ENCODE assay signal across 25 cellular contexts in genomic region chr2:179393481-179393880, GRCh38.
A peak's percentile ranks its signal among the peaks of the same experiment; 100 is the strongest.
DNase-seq lines count a peak whose midpoint lies in the region; ATAC-seq, FAIRE-seq and TF ChIP-seq lines count a peak whose summit lies in the region.
"Had no signal": no experiment of that assay in that cellular context is flagged by ENCODE, and none has a peak within 500 bp of the region (broad histone marks: within the 10 kb centered on the region; RNA-seq: fewer than 3 reads in every experiment).

No MANE protein-coding gene starts in this region.

- H3K4me3 ChIP-seq in AG10803 (ENCODE audit: low read length) (no peak overlapping the region), astrocyte (ENCODE audit: insufficient read depth, low read depth, low read length) (no peak overlapping the region)
- H3K4me3 ChIP-seq: GM23338, HAP-1, SJSA1 had no signal

- H3K4me1 Mint-ChIP-seq in astrocyte (ENCODE audit: low read depth, unreplicated experiment) = no peaks in the 10 kb centered on the region
- H3K4me1 Mint-ChIP-seq: CD8-positive, alpha-beta memory T cell; GM23338 had no signal

- H4K20me1 ChIP-seq in astrocyte (ENCODE audit: insufficient read depth, low read length) = no peaks in the 10 kb centered on the region

- TF ChIP-seq CTCF in AG10803 (conservative IDR thresholded peaks at IDR 0.05; ENCODE audit: low read length) = no peak
- no peak for TF ChIP-seq CTCF in astrocyte (IDR thresholded peaks at IDR 0.05; ENCODE audit: insufficient read depth, low read depth, low read length)

- no peaks in the 10 kb centered on the region for H3K36me3 Mint-ChIP-seq in astrocyte (ENCODE audit: low read depth, unreplicated experiment)
- H3K36me3 Mint-ChIP-seq: CD8-positive, alpha-beta memory T cell had no signal

- H3K4me2 ChIP-seq in astrocyte (ENCODE audit: low read length) = no peak overlapping the region
- H3K4me2 ChIP-seq: GM23338 had no signal

- no peak overlapping the region for H3K4me3 Mint-ChIP-seq in astrocyte (ENCODE audit: unreplicated experiment)
- H3K4me3 Mint-ChIP-seq: CD8-positive, alpha-beta memory T cell; GM23338 had no signal

- no peaks in the 10 kb centered on the region for H3K9me3 ChIP-seq in astrocyte (ENCODE audit: insufficient read depth, low read depth, low read length)
- H3K9me3 ChIP-seq: HAP-1, SJSA1 had no signal

- H2AFZ ChIP-seq in astrocyte (ENCODE audit: low read depth, low read length) = no peak overlapping the region
- H2AFZ ChIP-seq: GM23338 had no signal

- H3K27ac ChIP-seq in astrocyte (ENCODE audit: low read depth, low read length) = no peak overlapping the region
- H3K27ac ChIP-seq: C4-2B, SJSA1 had no signal

- H3K79me2 ChIP-seq in astrocyte (ENCODE audit: insufficient read depth, low read length) = no peaks in the 10 kb centered on the region

- no peaks in the 10 kb centered on the region for H3K36me3 ChIP-seq in astrocyte (ENCODE audit: insufficient read depth, low read length)
- H3K36me3 ChIP-seq: HAP-1, SJSA1 had no signal

- peak; percentile 21 for DNase-seq in AG10803 (ENCODE audit: low read depth)
- DNase-seq in HCEC 1CT = peak; percentile 55
- peak; percentile 33 for DNase-seq in astrocyte (ENCODE audit: low read depth)
- peak; percentile 29 for DNase-seq in fibroblast of peridontal ligament (ENCODE audit: extremely low read depth)
- no peak for DNase-seq in OCI-M2 (lab: John Stamatoyannopoulos, UW; ENCODE audit: unreplicated experiment)
- no peak for DNase-seq in KBM-7
- DNase-seq: 8988T; AML-193; CD8-positive, alpha-beta memory T cell; Kasumi-1; MM.1S; NCI-H1048; NCI-H1417 treated with DMSO at 0.1 percent for 48 hours; NCI-H187; NCI-H446; NCI-H526 treated with DMSO at 0.1 percent for 48 hours; OCI-M1 had no signal

- H3K4me1 ChIP-seq in astrocyte (ENCODE audit: insufficient read depth, low read length) = no peaks in the 10 kb centered on the region
- H3K4me1 ChIP-seq: SJSA1 had no signal

- no peak overlapping the region for H3K27ac Mint-ChIP-seq in astrocyte (ENCODE audit: unreplicated experiment)
- H3K27ac Mint-ChIP-seq: CD8-positive, alpha-beta memory T cell; GM23338 had no signal

- no peak for ATAC-seq in HG03045 (IDR thresholded peaks at IDR 0.05; ENCODE audit: unreplicated experiment)
- ATAC-seq: GM23338, Right ventricle myocardium inferior had no signal

- H3K27me3 ChIP-seq in astrocyte (ENCODE audit: insufficient read depth, low read length) = no peaks in the 10 kb centered on the region
- H3K27me3 ChIP-seq: SJSA1 had no signal

- in situ Hi-C loops in KBM-7 (cut with MboI; ENCODE audit: low pct_unique_long_range_greater_than_20kb, low sequenced_read_pairs) = no loop called here

- FAIRE-seq in astrocyte (lab: Jason Lieb, UNC) = no peak
- FAIRE-seq: D721Med, GM12891 had no signal

- no peaks in the 10 kb centered on the region for H3K27me3 Mint-ChIP-seq in astrocyte (ENCODE audit: low read depth, unreplicated experiment)
- H3K27me3 Mint-ChIP-seq: CD8-positive, alpha-beta memory T cell had no signal

- H3K9ac ChIP-seq in astrocyte (ENCODE audit: low read length) = no peak overlapping the region

- H3K9me3 Mint-ChIP-seq in astrocyte (ENCODE audit: unreplicated experiment) = no peaks in the 10 kb centered on the region

Comparison
In these comparisons a context has a peak if more than half of its experiments do, and no peak if none do; other contexts are left out.
1. DNase-seq: peak in AG10803 (single experiment), HCEC 1CT (single experiment), astrocyte (single experiment) and fibroblast of peridontal ligament (single experiment); none in OCI-M2 (single experiment) and KBM-7 (single experiment).